In the genomic region with DNA sequence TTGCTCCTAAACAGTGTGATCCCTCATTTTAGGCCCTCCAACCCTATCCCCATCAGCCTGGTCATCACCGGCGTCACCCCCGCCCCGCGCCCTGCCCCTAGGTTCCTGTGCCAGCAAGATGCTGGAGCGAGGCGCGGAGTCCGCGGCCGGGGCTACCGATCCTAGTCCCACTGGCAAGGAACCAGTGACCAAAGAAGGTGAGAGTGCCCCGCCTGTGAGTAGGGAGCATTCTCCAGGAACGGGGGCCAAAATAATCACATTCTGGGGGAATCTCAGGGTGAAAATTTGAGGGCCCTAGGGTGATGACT, we compare ENCODE assay signal across 9 cellular contexts. TPM values are rescaled to one million over a fixed set of nuclear protein-coding genes. Genes with fewer than 3 reads are reported as not detected.
A peak's percentile ranks its signal among the peaks of the same experiment; 100 is the strongest.
DNase-seq lines count a peak whose midpoint lies in the region; ATAC-seq and TF ChIP-seq lines count a peak whose summit lies in the region.
"Had no signal": no experiment of that assay in that cellular context is flagged by ENCODE, and none has a peak within 500 bp of the region (broad histone marks: within the 10 kb centered on the region; RNA-seq: fewer than 3 reads in every experiment).

No MANE protein-coding gene starts in this region.

- H3K18ac ChIP-seq in mesendoderm (ENCODE audit: low read length), result no peak overlapping the region

- no peaks in the 10 kb centered on the region for H3K79me2 ChIP-seq in mammary epithelial cell (ENCODE audit: insufficient read depth, low read length)
- no peaks in the 10 kb centered on the region for H3K79me2 ChIP-seq in mesendoderm (ENCODE audit: control insufficient read depth, insufficient read depth, low read length)

- H3K36me3 ChIP-seq in mammary epithelial cell (ENCODE audit: insufficient read depth, low read length) (peaks cover 3% of the 10 kb centered on the region), mesendoderm (ENCODE audit: control insufficient read depth, insufficient read depth, low read length) (peaks cover 3% of the 10 kb centered on the region), tibial nerve (peaks cover 0 to 33% (median 0%) of the 10 kb centered on the region in 3 donors)

- peak overlapping the region; percentile 11 for H3K23ac ChIP-seq in mesendoderm (ENCODE audit: low read length)

- H2AK5ac ChIP-seq in mesendoderm (ENCODE audit: low read length), result no peak overlapping the region

- peak overlapping the region; percentile 93 for H3K4me3 Mint-ChIP-seq in activated naive CD4-positive, alpha-beta T cell treated with anti-CD3 and anti-CD28 coated beads, Interleukin-2, amount 10 ng/mL, durations not matched to agents 7 days and 5 days

- BruUV-seq in mammary epithelial cell (replicated peaks; lab: Mats Ljungman, UMichigan), result no TSS peak

- H3K79me1 ChIP-seq in mesendoderm (ENCODE audit: low read length), result no peaks in the 10 kb centered on the region

- DNase-seq in activated naive CD4-positive, alpha-beta T cell treated with anti-CD3 and anti-CD28 coated beads, Interleukin-2, amount 10 ng/mL, durations not matched to agents 7 days and 5 days, result no peak
- no peak for DNase-seq in activated naive CD4-positive, alpha-beta T cell (lab: John Stamatoyannopoulos, UW)
- no peak for DNase-seq in mammary epithelial cell
- no peak for DNase-seq in mesendoderm
- DNase-seq in tibial nerve (ENCODE audit: low spot score in 2 of 2), result no peak
- no peak for DNase-seq in NCI-H226
- DNase-seq in stimulated activated CD4-positive, alpha-beta T cell treated with anti-CD3 and anti-CD28 coated beads, Interleukin-4, amount 100 ng/mL, for 24 hours, result no peak

- H3K9me3 ChIP-seq in mammary epithelial cell (replicated peaks; ENCODE audit: insufficient read depth, low read length) (no peaks in the 10 kb centered on the region), tibial nerve (peaks cover 0 to 10% (median 0%) of the 10 kb centered on the region in 4 donors)

- no peak for TF ChIP-seq POLR2A in tibial nerve (IDR thresholded peaks at IDR 0.05)

- H3K9me3 Mint-ChIP-seq in activated naive CD4-positive, alpha-beta T cell treated with anti-CD3 and anti-CD28 coated beads, Interleukin-2, amount 10 ng/mL, durations not matched to agents 7 days and 5 days, result peaks cover 8% of the 10 kb centered on the region

- no peak overlapping the region for H4K5ac ChIP-seq in mesendoderm (ENCODE audit: low read length)

- no peak for TF ChIP-seq EP300 in tibial nerve (IDR thresholded peaks at IDR 0.05)

- H3K4ac ChIP-seq in mesendoderm (ENCODE audit: low read depth, low read length), result no peak overlapping the region

- peak overlapping the region; percentile 79 for H2AFZ ChIP-seq in mammary epithelial cell (ENCODE audit: low read depth, low read length)

- peak overlapping the region; percentile 82 for H3K56ac ChIP-seq in mesendoderm (ENCODE audit: low read length)

- no peak for ATAC-seq in GM21717 (IDR thresholded peaks at IDR 0.05; ENCODE audit: unreplicated experiment)

- no peaks in the 10 kb centered on the region for H4K20me1 ChIP-seq in mammary epithelial cell (ENCODE audit: insufficient read depth, low read length)

- H3K27me3 ChIP-seq in mammary epithelial cell (ENCODE audit: insufficient read depth, low read length), result no peaks in the 10 kb centered on the region
- no peaks in the 10 kb centered on the region for H3K27me3 ChIP-seq in mesendoderm (ENCODE audit: insufficient read depth, low read length, poor library complexity)
- no peaks in the 10 kb centered on the region for H3K27me3 ChIP-seq in tibial nerve

- H3K27me3 Mint-ChIP-seq in activated naive CD4-positive, alpha-beta T cell treated with anti-CD3 and anti-CD28 coated beads, Interleukin-2, amount 10 ng/mL, durations not matched to agents 7 days and 5 days, result no peaks in the 10 kb centered on the region

- intact Hi-C loops in mammary epithelial cell (cut with micrococcal nuclease), result no loop called here

- H3K27ac ChIP-seq in mammary epithelial cell (ENCODE audit: insufficient read depth, low read depth, low read length), result no peak overlapping the region
- H3K27ac ChIP-seq in mesendoderm (ENCODE audit: low read depth, low read length), result no peak overlapping the region
- peak overlapping the region; percentile 89 to 94 (median 90) for H3K27ac ChIP-seq in tibial nerve

- H2BK15ac ChIP-seq in mesendoderm (replicated peaks; ENCODE audit: low read depth), result no peak overlapping the region

- H3K4me2 ChIP-seq in mammary epithelial cell (ENCODE audit: insufficient read depth, low read depth, low read length), result peak overlapping the region; percentile 92
- peak overlapping the region; percentile 29 for H3K4me2 ChIP-seq in mesendoderm (ENCODE audit: low read length)

- peaks cover 25% of the 10 kb centered on the region for H3K4me1 Mint-ChIP-seq in activated naive CD4-positive, alpha-beta T cell treated with anti-CD3 and anti-CD28 coated beads, Interleukin-2, amount 10 ng/mL, durations not matched to agents 7 days and 5 days

- H4K8ac ChIP-seq in mesendoderm (ENCODE audit: low read depth, low read length), result no peak overlapping the region

- H3K36me3 Mint-ChIP-seq in activated naive CD4-positive, alpha-beta T cell treated with anti-CD3 and anti-CD28 coated beads, Interleukin-2, amount 10 ng/mL, durations not matched to agents 7 days and 5 days, result peaks cover 25% of the 10 kb centered on the region

- dilution Hi-C loops in mammary epithelial cell (cut with HindIII; ENCODE audit: low sequenced_read_pairs), result no loop called here

- TF ChIP-seq CTCF in mammary epithelial cell (conservative IDR thresholded peaks at IDR 0.05 in 1 of 2, IDR thresholded peaks at IDR 0.05 in 1 of 2; ENCODE audit: extremely low read depth in 1 of 2, insufficient read depth in 1 of 2, low read depth in 1 of 2, low read length in 2 of 2), result no peak
- no peak for TF ChIP-seq CTCF in tibial nerve (IDR thresholded peaks at IDR 0.05)

- CTCF ChIA-PET in activated naive CD4-positive, alpha-beta T cell treated with anti-CD3 and anti-CD28 coated beads, Interleukin-2, amount 10 ng/mL, durations not matched to agents 7 days and 5 days (lab: Charles Lee), result interaction anchor here (1.0 to 4.1 kb wide), 5 partner anchors 15 to 134 kb away, joined by 3 to 21 read pairs (median 4); no protein-coding TSS in a partner anchor
- CTCF ChIA-PET in mammary epithelial cell (lab: Charles Lee; ENCODE audit: low non-redundant PET), result interaction anchor here (0.6 kb wide), 1 partner anchor 128 kb away, joined by 6 read pairs; no protein-coding TSS in a partner anchor

- peak overlapping the region; percentile 2 to 74 (median 48) for H3K4me3 ChIP-seq in mammary epithelial cell (replicated peaks in 1 of 3; ENCODE audit: insufficient read depth in 1 of 3, low read depth in 2 of 3, low read length in 3 of 3)
- H3K4me3 ChIP-seq in mesendoderm (ENCODE audit: low read length), result no peak overlapping the region
- H3K4me3 ChIP-seq in tibial nerve, result peak overlapping the region; percentile 31 to 63 (median 58)

- peak overlapping the region; percentile 98 for H3K27ac Mint-ChIP-seq in activated naive CD4-positive, alpha-beta T cell treated with anti-CD3 and anti-CD28 coated beads, Interleukin-2, amount 10 ng/mL, durations not matched to agents 7 days and 5 days

- H3K9ac ChIP-seq in mammary epithelial cell (ENCODE audit: insufficient read depth, low read length) (no peak overlapping the region), mesendoderm (ENCODE audit: low read length) (peak overlapping the region; percentile 56)

- no peak overlapping the region for H2BK5ac ChIP-seq in mesendoderm (ENCODE audit: low read length)

- H2BK120ac ChIP-seq in mesendoderm (ENCODE audit: low read depth, low read length), result no peak overlapping the region

- peaks cover 23% of the 10 kb centered on the region for H3K4me1 ChIP-seq in mammary epithelial cell (ENCODE audit: insufficient read depth, low read length)
- peaks cover 6% of the 10 kb centered on the region for H3K4me1 ChIP-seq in mesendoderm (ENCODE audit: control insufficient read depth, low read depth, low read length)
- H3K4me1 ChIP-seq in tibial nerve, result peaks cover 0 to 29% (median 15%) of the 10 kb centered on the region in 4 donors

- 14% methylated on average over 11 of the region's 14 CpGs for WGBS in mammary epithelial cell (ENCODE audit: low coverage, missing lambda C conversion rate)
- WGBS in mesendoderm (ENCODE audit: extremely low coverage, insufficient coverage, low lambda C conversion rate), result no CpG with 5 or more reads among the region's 14 CpGs
- 6 to 9% methylated on average over 14 of the region's 14 CpGs for WGBS in tibial nerve, 2 donors

- in situ Hi-C loops in mammary epithelial cell (cut with MboI; ENCODE audit: low sequenced_read_pairs in 2 of 2), result no loop called here

RNA-seq across cellular contexts. Expression of a gene that starts 1.3 kb away (rescaled TPM):
- 1 to 10 TPM in 1 of 2 donors, under 1 TPM in 1; 0.17 to 2.1 TPM for total RNA-seq in mammary epithelial cell
- 0.17 TPM for polyA plus RNA-seq in mammary epithelial cell
- not detected for polyA minus RNA-seq in mammary epithelial cell
- polyA plus RNA-seq in mesendoderm (2013, experiment 1 of 2), result 0.13 TPM
- 0.27 TPM for polyA plus RNA-seq in mesendoderm (2013, experiment 2 of 2)
- under 1 TPM in 2 of 4 donors, not detected in 2; 0.60 to 0.63 TPM for total RNA-seq in tibial nerve

RNA-seq across cellular contexts. Expression of a gene that starts 7.3 kb away (rescaled TPM):
- 100 to 1,000 TPM; 114 to 122 TPM for total RNA-seq in mammary epithelial cell
- 176 TPM for polyA plus RNA-seq in mammary epithelial cell
- 122 TPM for polyA minus RNA-seq in mammary epithelial cell
- polyA plus RNA-seq in mesendoderm (2013, experiment 1 of 2), result 6.7 TPM
- 6.7 TPM for polyA plus RNA-seq in mesendoderm (2013, experiment 2 of 2)
- total RNA-seq in tibial nerve, result 10 to 100 TPM; 33.7 to 54.5 (median 41.9) TPM

RNA-seq across cellular contexts. Expression of a gene that starts 29.7 kb away (rescaled TPM):
- 10 to 100 TPM; 16.2 to 23.8 TPM for total RNA-seq in mammary epithelial cell
- 8.0 TPM for polyA plus RNA-seq in mammary epithelial cell
- polyA minus RNA-seq in mammary epithelial cell, result 20.2 TPM
- polyA plus RNA-seq in mesendoderm (2013, experiment 1 of 2), result 2.3 TPM
- 2.3 TPM for polyA plus RNA-seq in mesendoderm (2013, experiment 2 of 2)
- total RNA-seq in tibial nerve, result 10 to 100 TPM in 3 of 4 donors, 1 to 10 TPM in 1; 9.8 to 25.5 (median 16.3) TPM

RNA-seq across cellular contexts. Expression of a gene that starts 41.1 kb away (rescaled TPM):
- total RNA-seq in mammary epithelial cell (10 to 100 TPM; 11.0 to 25.3 TPM), tibial nerve (10 to 100 TPM; 18.6 to 30.6 (median 25.7) TPM)
- polyA plus RNA-seq in mammary epithelial cell, result 18.8 TPM
- 30.6 TPM for polyA minus RNA-seq in mammary epithelial cell
- polyA plus RNA-seq in mesendoderm (2013, experiment 1 of 2), result 25.6 TPM
- 24.3 TPM for polyA plus RNA-seq in mesendoderm (2013, experiment 2 of 2)

RNA-seq across cellular contexts. Expression of a gene that starts 41.3 kb away (rescaled TPM):
- total RNA-seq in mammary epithelial cell (under 1 TPM; 0.21 to 0.83 TPM), tibial nerve (10 to 100 TPM in 3 of 4 donors, 1 to 10 TPM in 1; 7.5 to 45.7 (median 21.6) TPM)
- 3.5 TPM for polyA plus RNA-seq in mammary epithelial cell
- not detected for polyA minus RNA-seq in mammary epithelial cell
- polyA plus RNA-seq in mesendoderm (2013, experiment 1 of 2), result 8.6 TPM
- polyA plus RNA-seq in mesendoderm (2013, experiment 2 of 2), result 8.5 TPM
- total RNA-seq: NCI-H460 had no signal

Comparison
In these comparisons a context has a peak if more than half of its experiments do, and no peak if none do; other contexts are left out.
1. H3K27ac ChIP-seq: peak in tibial nerve (4 of 4); none in mammary epithelial cell (single experiment) and mesendoderm (single experiment).